20 cellular contexts compared by ENCODE assay signal in the genomic region with DNA sequence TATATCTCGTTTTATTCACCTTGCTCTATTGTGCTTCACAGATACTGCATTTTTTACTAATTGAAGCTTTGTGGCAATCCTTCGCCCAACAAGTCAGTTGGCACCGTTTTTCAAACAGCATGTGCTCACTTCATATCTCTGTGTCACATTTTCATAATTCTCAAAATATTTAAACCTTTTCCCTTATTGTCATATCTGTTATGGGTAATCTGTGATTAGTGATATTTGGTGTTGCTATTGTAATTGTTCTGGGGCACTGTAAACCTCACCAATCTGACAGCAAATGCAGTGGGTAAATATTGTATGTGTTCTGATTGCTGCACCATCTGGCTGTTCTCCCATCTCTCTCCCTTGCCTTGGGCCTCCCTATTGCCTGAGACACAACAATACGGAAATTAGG.
DNase-seq lines count a peak whose midpoint lies in the region; ATAC-seq and TF ChIP-seq lines count a peak whose summit lies in the region.
"Had no signal": no experiment of that assay in that cellular context is flagged by ENCODE, and none has a peak within 500 bp of the region (broad histone marks: within the 10 kb centered on the region; RNA-seq: fewer than 3 reads in every experiment).

No MANE protein-coding gene starts in this region.

- TF ChIP-seq CTCF in mesothelial cell of epicardium (IDR thresholded peaks at IDR 0.05; ENCODE audit: unreplicated experiment): no peak
- no peak for TF ChIP-seq CTCF in transverse colon (IDR thresholded peaks at IDR 0.05)
- no peak for TF ChIP-seq CTCF in upper lobe of right lung (IDR thresholded peaks at IDR 0.05)

- H3K27ac Mint-ChIP-seq in activated naive CD4-positive, alpha-beta T cell treated with anti-CD3 and anti-CD28 coated beads, Interleukin-2, amount 50 U/mL, for 24 hours: peak overlapping the region; percentile 2
- peak overlapping the region; percentile 1 for H3K27ac Mint-ChIP-seq in T-helper 17 cell
- peak overlapping the region; percentile 0 for H3K27ac Mint-ChIP-seq in mesothelial cell of epicardium
- H3K27ac Mint-ChIP-seq: B cell had no signal

- intact Hi-C loops in transverse colon (cut with DNase I; ENCODE audit: low total_unique reads): no loop called here
- intact Hi-C loops in upper lobe of right lung (cut with DNase I): no loop called here

- in situ Hi-C loops in transverse colon (cut with MboI; ENCODE audit: low pct_ligation_motif_present in 1 of 4, low pct_unique_long_range_greater_than_20kb in 1 of 4, low sequenced_read_pairs in 3 of 4): no loop called here

- no peak for DNase-seq in activated naive CD4-positive, alpha-beta T cell treated with anti-CD3 and anti-CD28 coated beads, Interleukin-2, amount 50 U/mL, for 16 hours
- DNase-seq in T-helper 17 cell (no peak), mesothelial cell of epicardium (ENCODE audit: low spot score in 2 of 2, unreplicated experiment in 2 of 2) (no peak), transverse colon (no peak), upper lobe of right lung (no peak), RPMI8226 (no peak)
- DNase-seq: ACHN; CD4-positive, alpha-beta memory T cell; EL; NCI-H1694 treated with DMSO at 0.1 percent for 48 hours; NCI-H510A treated with DMSO at 0.1 percent for 48 hours; NK-92 treated with Interleukin-12 subunit alpha and Interleukin-12 subunit beta, amount 100 ng/mL, for 24 hours; OCI-M1; SW 1271 had no signal

- H3K27me3 ChIP-seq in transverse colon (no peaks in the 10 kb centered on the region), upper lobe of right lung (no peaks in the 10 kb centered on the region)
- H3K27me3 ChIP-seq: SJSA1 had no signal

- no peaks in the 10 kb centered on the region for H3K9me3 ChIP-seq in T-helper 17 cell (ENCODE audit: control insufficient read depth, low read length, poor library complexity, severe bottlenecking)
- H3K9me3 ChIP-seq in transverse colon: no peaks in the 10 kb centered on the region
- H3K9me3 ChIP-seq in upper lobe of right lung: no peaks in the 10 kb centered on the region
- H3K9me3 ChIP-seq: SJSA1 had no signal

- H3K4me1 Mint-ChIP-seq in activated naive CD4-positive, alpha-beta T cell treated with anti-CD3 and anti-CD28 coated beads, Interleukin-2, amount 50 U/mL, for 24 hours: peaks cover 15% of the 10 kb centered on the region
- H3K4me1 Mint-ChIP-seq in T-helper 17 cell: no peaks in the 10 kb centered on the region
- peaks cover 22% of the 10 kb centered on the region for H3K4me1 Mint-ChIP-seq in mesothelial cell of epicardium

- peak overlapping the region; percentile 64 to 72 (median 70) for H3K27ac ChIP-seq in transverse colon
- H3K27ac ChIP-seq in upper lobe of right lung: no peak overlapping the region
- H3K27ac ChIP-seq: RWPE1, SJSA1 had no signal

- no peaks in the 10 kb centered on the region for H3K27me3 Mint-ChIP-seq in activated naive CD4-positive, alpha-beta T cell treated with anti-CD3 and anti-CD28 coated beads, Interleukin-2, amount 50 U/mL, for 24 hours
- no peaks in the 10 kb centered on the region for H3K27me3 Mint-ChIP-seq in T-helper 17 cell
- no peaks in the 10 kb centered on the region for H3K27me3 Mint-ChIP-seq in mesothelial cell of epicardium (ENCODE audit: low read depth)
- H3K27me3 Mint-ChIP-seq: B cell; CD4-positive, alpha-beta memory T cell had no signal

- H3K4me1 ChIP-seq in transverse colon (peaks cover 0 to 33% (median 9%) of the 10 kb centered on the region in 4 donors), upper lobe of right lung (peaks cover 9% of the 10 kb centered on the region)

- no peak for TF ChIP-seq EP300 in transverse colon (IDR thresholded peaks at IDR 0.05; ENCODE audit: low read depth)

- ATAC-seq in T-helper 17 cell: no peak
- ATAC-seq in upper lobe of right lung: no peak
- no peak for ATAC-seq in GM18505 (IDR thresholded peaks at IDR 0.05; ENCODE audit: unreplicated experiment)
- ATAC-seq: HCT116 had no signal

- H3K4me3 ChIP-seq in transverse colon (no peak overlapping the region), upper lobe of right lung (no peak overlapping the region)
- H3K4me3 ChIP-seq: SJSA1 had no signal

- WGBS in transverse colon (ENCODE audit: low coverage in 1 of 2), 2 donors: 32 to 54% methylated on average over 4 of the region's 4 CpGs

- H3K36me3 Mint-ChIP-seq in activated naive CD4-positive, alpha-beta T cell treated with anti-CD3 and anti-CD28 coated beads, Interleukin-2, amount 50 U/mL, for 24 hours: peaks cover 6% of the 10 kb centered on the region
- H3K36me3 Mint-ChIP-seq in T-helper 17 cell (ENCODE audit: low read depth) (no peaks in the 10 kb centered on the region), mesothelial cell of epicardium (peaks cover 10% of the 10 kb centered on the region)

- peaks cover 5% of the 10 kb centered on the region for H3K9me3 Mint-ChIP-seq in activated naive CD4-positive, alpha-beta T cell treated with anti-CD3 and anti-CD28 coated beads, Interleukin-2, amount 50 U/mL, for 24 hours
- peaks cover 15% of the 10 kb centered on the region for H3K9me3 Mint-ChIP-seq in mesothelial cell of epicardium

- H3K4me3 Mint-ChIP-seq in activated naive CD4-positive, alpha-beta T cell treated with anti-CD3 and anti-CD28 coated beads, Interleukin-2, amount 50 U/mL, for 24 hours: no peak overlapping the region
- H3K4me3 Mint-ChIP-seq in T-helper 17 cell (no peak overlapping the region), mesothelial cell of epicardium (no peak overlapping the region)
- H3K4me3 Mint-ChIP-seq: B cell; CD4-positive, alpha-beta memory T cell had no signal

- H3K36me3 ChIP-seq in transverse colon (no peaks in the 10 kb centered on the region), upper lobe of right lung (no peaks in the 10 kb centered on the region)
- H3K36me3 ChIP-seq: SJSA1 had no signal

- no peak for TF ChIP-seq POLR2A in transverse colon (IDR thresholded peaks at IDR 0.05)
- TF ChIP-seq POLR2A in GM18505 (IDR thresholded peaks at IDR 0.05; ENCODE audit: borderline replicate concordance, extremely low read depth, insufficient read depth, insufficient read length): no peak
